In genomic region chr9:134684941-134685340, GRCh38 we compare ENCODE assay signal across 1 cellular context. TPM values are rescaled to one million over a fixed set of nuclear protein-coding genes. Genes with fewer than 3 reads are reported as not detected.
"Had no signal": no experiment of that assay in that cellular context is flagged by ENCODE, and none has a peak within 500 bp of the region (broad histone marks: within the 10 kb centered on the region; RNA-seq: fewer than 3 reads in every experiment).

No MANE protein-coding gene starts in this region.

RNA-seq across cellular contexts. Expression of gene COL5A1, which starts 43.3 kb away (rescaled TPM):
- polyA plus RNA-seq: neural cell had no signal
